ENCODE assay signal across 1 cellular context in the genomic region with DNA sequence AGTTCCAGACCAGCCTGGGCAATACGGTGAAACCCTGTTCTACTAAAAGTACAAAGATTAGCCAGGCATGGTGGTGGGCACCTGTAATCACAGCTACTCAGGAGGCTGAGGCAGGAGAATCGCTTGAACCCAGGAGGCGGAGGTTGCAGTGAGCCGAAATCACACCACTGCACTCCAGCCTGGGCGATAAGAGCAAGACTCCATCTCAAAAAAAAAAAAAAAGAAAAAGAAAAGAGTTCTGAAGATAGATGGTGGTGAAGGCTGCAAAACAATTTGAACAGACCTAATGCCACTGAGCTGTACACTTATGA.
TF ChIP-seq lines count a peak whose summit lies in the region.

No MANE protein-coding gene starts in this region.

TF ChIP-seq in K562, 482 proteins besides CTCF, POLR2A, EP300 and RAD21:
- TF ChIP-seq, protein P1, sequence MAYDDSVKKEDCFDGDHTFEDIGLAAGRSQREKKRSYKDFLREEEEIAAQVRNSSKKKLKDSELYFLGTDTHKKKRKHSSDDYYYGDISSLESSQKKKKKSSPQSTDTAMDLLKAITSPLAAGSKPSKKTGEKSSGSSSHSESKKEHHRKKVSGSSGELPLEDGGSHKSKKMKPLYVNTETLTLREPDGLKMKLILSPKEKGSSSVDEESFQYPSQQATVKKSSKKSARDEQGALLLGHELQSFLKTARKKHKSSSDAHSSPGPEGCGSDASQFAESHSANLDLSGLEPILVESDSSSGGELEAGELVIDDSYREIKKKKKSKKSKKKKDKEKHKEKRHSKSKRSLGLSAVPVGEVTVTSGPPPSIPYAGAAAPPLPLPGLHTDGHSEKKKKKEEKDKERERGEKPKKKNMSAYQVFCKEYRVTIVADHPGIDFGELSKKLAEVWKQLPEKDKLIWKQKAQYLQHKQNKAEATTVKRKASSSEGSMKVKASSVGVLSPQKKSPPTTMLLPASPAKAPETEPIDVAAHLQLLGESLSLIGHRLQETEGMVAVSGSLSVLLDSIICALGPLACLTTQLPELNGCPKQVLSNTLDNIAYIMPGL (CRISPR knock-in tag; IDR thresholded peaks at IDR 0.05): 0 out of 2 replicates have a peak, but pooled peaks have one; percentile 4
TF ChIP-seq in K562: peak in this region for 1; not testable (repeated sequence) for 481.
